27 cellular contexts compared by ENCODE assay signal in genomic region chr15:31792611-31793199, GRCh38.
"Had no signal": no experiment of that assay in that cellular context is flagged by ENCODE, and none has a peak within 500 bp of the region (broad histone marks: within the 10 kb centered on the region; RNA-seq: fewer than 3 reads in every experiment).

No MANE protein-coding gene starts in this region.

- H3K4me1 ChIP-seq: foreskin keratinocyte, gastroesophageal sphincter, heart right ventricle, left lung, neural progenitor cell, psoas muscle, sigmoid colon, thyroid gland had no signal

- H3K9me3 Mint-ChIP-seq: endodermal cell; neural progenitor cell; stimulated activated naive CD8-positive, alpha-beta T cell treated with anti-CD3 and anti-CD28 coated beads, Interleukin-15, Interleukin-2, amounts not matched to agents 100 ng/mL and 50 ng/mL, for 24 hours had no signal

- H3K27ac Mint-ChIP-seq: endodermal cell; neural progenitor cell; stimulated activated naive B cell treated with anti-CD40 and anti-IgM and Interleukin-4, amounts not matched to agents 10 μg/mL and 1 μg/mL and 100 μg/mL, for 72 hours; stimulated activated naive CD8-positive, alpha-beta T cell treated with anti-CD3 and anti-CD28 coated beads, Interleukin-15, Interleukin-2, amounts not matched to agents 100 ng/mL and 50 ng/mL, for 24 hours had no signal

- DNase-seq: central memory CD4-positive, alpha-beta T cell; effector CD8-positive, alpha-beta T cell; endodermal cell; foreskin keratinocyte; heart right ventricle; hippocampal formation; left cardiac atrium; left lung; mesendoderm; midbrain; naive thymus-derived CD4-positive, alpha-beta T cell; nucleus accumbens; ovary; psoas muscle; sigmoid colon; stimulated activated CD4-positive, alpha-beta T cell treated with anti-CD3 and anti-CD28 coated beads, Interleukin-2, amount 100 ng/mL, for 24 hours; stimulated activated CD4-positive, alpha-beta T cell treated with anti-CD3 and anti-CD28 coated beads, Interleukin-4, amount 100 ng/mL, for 24 hours; stimulated activated naive B cell treated with anti-CD40 and anti-IgM and Interleukin-4, amounts not matched to agents 10 μg/mL and 1 μg/mL and 100 μg/mL, for 72 hours; thyroid gland; trophoblast cell had no signal

- H2AFZ ChIP-seq: neural progenitor cell had no signal

- H3K4me2 ChIP-seq: neural progenitor cell had no signal

- H3K36me3 ChIP-seq: gastroesophageal sphincter, heart right ventricle, left lung, neural progenitor cell, ovary, sigmoid colon, thyroid gland had no signal

- ATAC-seq: esophagus mucosa; foreskin keratinocyte; gastroesophageal sphincter; left cardiac atrium; left lung; naive thymus-derived CD4-positive, alpha-beta T cell; psoas muscle; right cardiac atrium; stimulated activated naive B cell treated with anti-CD40 and anti-IgM and Interleukin-4, amounts not matched to agents 10 μg/mL and 1 μg/mL and 100 μg/mL, for 72 hours had no signal

- H3K36me3 Mint-ChIP-seq: naive thymus-derived CD4-positive, alpha-beta T cell; neural progenitor cell; stimulated activated naive B cell treated with anti-CD40 and anti-IgM and Interleukin-4, amounts not matched to agents 10 μg/mL and 1 μg/mL and 100 μg/mL, for 72 hours had no signal

- H3K27me3 ChIP-seq: dorsolateral prefrontal cortex, foreskin keratinocyte, gastroesophageal sphincter, heart right ventricle, left lung, neural progenitor cell, ovary, sigmoid colon, thyroid gland had no signal

- H3K4me3 ChIP-seq: dorsolateral prefrontal cortex, gastroesophageal sphincter, heart right ventricle, left lung, neural progenitor cell, ovary, psoas muscle, sigmoid colon, thyroid gland had no signal

- H3K9ac ChIP-seq: neural progenitor cell had no signal

- H3K4me3 Mint-ChIP-seq: endodermal cell; naive thymus-derived CD4-positive, alpha-beta T cell; neural progenitor cell; stimulated activated naive B cell treated with anti-CD40 and anti-IgM and Interleukin-4, amounts not matched to agents 10 μg/mL and 1 μg/mL and 100 μg/mL, for 72 hours; stimulated activated naive CD8-positive, alpha-beta T cell treated with anti-CD3 and anti-CD28 coated beads, Interleukin-15, Interleukin-2, amounts not matched to agents 100 ng/mL and 50 ng/mL, for 24 hours had no signal

- H3K4me1 Mint-ChIP-seq: stimulated activated naive B cell treated with anti-CD40 and anti-IgM and Interleukin-4, amounts not matched to agents 10 μg/mL and 1 μg/mL and 100 μg/mL, for 72 hours had no signal

- H3K9me3 ChIP-seq: gastroesophageal sphincter, heart right ventricle, left lung, ovary, psoas muscle, sigmoid colon, thyroid gland had no signal

- H3K27ac ChIP-seq: epithelial cell of prostate, foreskin keratinocyte, gastroesophageal sphincter, heart right ventricle, left lung, neural progenitor cell, ovary, psoas muscle, sigmoid colon, thyroid gland had no signal
